ENCODE assay signal across 8 cellular contexts in the genomic region with DNA sequence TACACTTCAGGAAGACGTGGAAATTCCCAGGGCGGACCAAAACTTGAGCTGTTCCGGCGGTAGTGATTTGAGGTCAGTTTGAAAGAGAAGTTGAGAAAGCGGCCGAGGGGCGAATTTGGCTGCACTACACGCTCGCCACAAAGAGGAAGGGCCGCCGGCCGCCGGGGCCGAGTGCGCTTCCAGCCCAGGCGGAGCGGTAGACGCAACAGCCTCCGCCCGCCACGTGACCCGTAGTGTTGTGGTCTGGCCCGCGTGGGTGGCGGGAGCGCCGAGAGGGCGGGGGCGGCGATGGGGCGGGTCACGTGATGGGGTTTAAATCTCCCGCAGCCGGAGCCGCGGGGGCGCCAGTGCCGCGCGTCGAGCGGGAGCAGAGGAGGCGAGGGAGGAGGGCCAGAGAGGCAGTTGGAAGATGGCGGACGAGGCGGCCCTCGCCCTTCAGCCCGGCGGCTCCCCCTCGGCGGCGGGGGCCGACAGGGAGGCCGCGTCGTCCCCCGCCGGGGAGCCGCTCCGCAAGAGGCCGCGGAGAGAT.
DNase-seq lines count a peak whose midpoint lies in the region; ATAC-seq and TF ChIP-seq lines count a peak whose summit lies in the region.

SIRT1 (plus strand) TSS at position 344 of the 529 bp plus-strand sequence; CDS start at position 410, 66 bp downstream.

- TF ChIP-seq CTCF in AG10803 (conservative IDR thresholded peaks at IDR 0.05; ENCODE audit: low read length), result no peak

- H3K4me3 ChIP-seq in AG10803 (ENCODE audit: low read length), result peak within 1 kb of the TSS; percentile 76

- ATAC-seq in GM19025 (IDR thresholded peaks at IDR 0.05; ENCODE audit: low read depth, unreplicated experiment) (peak; percentile 83), HG03280 (IDR thresholded peaks at IDR 0.05; ENCODE audit: unreplicated experiment) (peak; percentile 82)

- DNase-seq in AG10803 (ENCODE audit: low read depth) (peak; percentile 93), NCI-H345 (lab: John Stamatoyannopoulos, UW) (peak; percentile 92), iris pigment epithelial cell (ENCODE audit: low read depth) (peak; percentile 96)
- DNase-seq in activated CD4-positive, CD25-positive, alpha-beta regulatory T cell treated with anti-CD3 and anti-CD28 coated beads, Interleukin-2, amount 50 U/mL, for 16 hours (ENCODE audit: low read depth, low spot score), result peak; percentile 85
- DNase-seq in central memory CD4-positive, alpha-beta T cell, result peak; percentile 93
- DNase-seq in stimulated activated CD4-positive, alpha-beta T cell treated with anti-CD3 and anti-CD28 coated beads, Interleukin-12 subunit alpha, Interleukin-12 subunit beta, amount 100 ng/mL, for 24 hours (ENCODE audit: low read depth in 2 of 2), result peak; percentile 82 to 88

Comparison
In these comparisons a context has a peak if more than half of its experiments do, and no peak if none do; other contexts are left out.
1. Peak in every context shown above with its lines: DNase-seq, ATAC-seq and H3K4me3 ChIP-seq.